20 cellular contexts compared by ENCODE assay signal in genomic region chr7:26112341-26112740, GRCh38.
"Had no signal": no experiment of that assay in that cellular context is flagged by ENCODE, and none has a peak within 500 bp of the region (broad histone marks: within the 10 kb centered on the region; RNA-seq: fewer than 3 reads in every experiment).

No MANE protein-coding gene starts in this region.

- H3K27ac ChIP-seq: SJSA1, SK-N-MC had no signal

- H3K4me1 ChIP-seq: SJSA1 had no signal

- DNase-seq: Karpas-422, KG1, MG63, NCI-H1092 treated with DMSO at 0.1 percent for 48 hours, NCI-H1417, NCI-H1436 treated with DMSO at 0.1 percent for 48 hours, NCI-H1694, NCI-H187 treated with DMSO at 0.1 percent for 48 hours, NCI-H2029 treated with DMSO at 0.1 percent for 48 hours, NCI-H2171 treated with DMSO at 0.1 percent for 48 hours, NCI-H2227 treated with DMSO at 0.1 percent for 48 hours, NCI-H524, NCI-H526 treated with DMSO at 0.1 percent for 48 hours, NCI-H748 treated with DMSO at 0.1 percent for 48 hours, Right ventricle myocardium superior, RPMI8226, SIG-M5 had no signal

- H3K36me3 ChIP-seq: MG63, SJSA1 had no signal

- H3K9me3 ChIP-seq: MG63, SJSA1 had no signal

- H3K4me3 ChIP-seq: MG63, SJSA1, SK-N-MC had no signal

- FAIRE-seq: RCC 7860 had no signal
